19 cellular contexts compared by ENCODE assay signal in genomic region chr7:45084336-45084735, GRCh38. TPM values are rescaled to one million over a fixed set of nuclear protein-coding genes. Genes with fewer than 3 reads are reported as not detected.
DNase-seq lines count a peak whose midpoint lies in the region; ATAC-seq and TF ChIP-seq lines count a peak whose summit lies in the region.
"Had no signal": no experiment of that assay in that cellular context is flagged by ENCODE, and none has a peak within 500 bp of the region (broad histone marks: within the 10 kb centered on the region; RNA-seq: fewer than 3 reads in every experiment).

No MANE protein-coding gene starts in this region.

- ATAC-seq in SK-N-SH treated with all-trans-retinoic acid at 6 μM for 48 hours (no peak), HG02981 (IDR thresholded peaks at IDR 0.05; ENCODE audit: unreplicated experiment) (no peak), HG02763 (IDR thresholded peaks at IDR 0.05; ENCODE audit: unreplicated experiment) (no peak)
- ATAC-seq: CD8-positive, alpha-beta T cell had no signal

- no peak overlapping the region for H3K9ac ChIP-seq in SK-N-SH
- H3K9ac ChIP-seq: KMS-11 had no signal

- H3K36me3 Mint-ChIP-seq in nephron progenitor cell (ENCODE audit: low read depth), result no peaks in the 10 kb centered on the region
- H3K36me3 Mint-ChIP-seq: CD8-positive, alpha-beta T cell had no signal

- no peak overlapping the region for H3K4me2 ChIP-seq in SK-N-SH
- H3K4me2 ChIP-seq: KMS-11, PC-9 had no signal

- H3F3A ChIP-seq in SK-N-SH (replicated peaks; ENCODE audit: insufficient read depth), result peaks cover 3% of the 10 kb centered on the region

- no peaks in the 10 kb centered on the region for H3K9me3 Mint-ChIP-seq in nephron progenitor cell
- H3K9me3 Mint-ChIP-seq: CD8-positive, alpha-beta T cell had no signal

- H3K9me3 ChIP-seq in SK-N-SH, result no peaks in the 10 kb centered on the region
- H3K9me3 ChIP-seq: BE2C had no signal

- H3K27me3 Mint-ChIP-seq in nephron progenitor cell (ENCODE audit: low read depth, poor library complexity), result peaks cover 28% of the 10 kb centered on the region

- peaks cover 0 to 30% of the 10 kb centered on the region in 2 experiments; a peak in 1 of 4 replicates for H3K4me1 ChIP-seq in SK-N-SH (ENCODE audit: control insufficient read depth in 1 of 2, insufficient read depth in 2 of 2, low read depth in 1 of 2, low read length in 1 of 2)

- H3K27me3 ChIP-seq in SK-N-SH (ENCODE audit: insufficient read depth), result no peaks in the 10 kb centered on the region
- H3K27me3 ChIP-seq: BE2C had no signal

- WGBS in SK-N-SH (ENCODE audit: low lambda C conversion rate), result 92% methylated on average over 5 of the region's 5 CpGs

- H3K9me2 ChIP-seq in SK-N-SH, result no peaks in the 10 kb centered on the region

- no peak overlapping the region for H3K27ac ChIP-seq in SK-N-SH (ENCODE audit: low read depth in 2 of 2, low read length in 1 of 2)
- H3K27ac ChIP-seq in caudate nucleus (ENCODE audit: low read depth, low read length), result peak overlapping the region; percentile 99
- H3K27ac ChIP-seq in temporal lobe (ENCODE audit: low read depth, low read length), result peak overlapping the region; percentile 99
- H3K27ac ChIP-seq: 22Rv1, KMS-11, PC-9 had no signal

- TF ChIP-seq CTCF in SK-N-SH (IDR thresholded peaks at IDR 0.05), result no peak
- TF ChIP-seq CTCF in nephron progenitor cell (IDR thresholded peaks at IDR 0.05), result no peak

- TF ChIP-seq RAD21 in SK-N-SH (IDR thresholded peaks at IDR 0.05; ENCODE audit: low read length), result no peak

- H3K4me3 Mint-ChIP-seq in nephron progenitor cell, result no peak overlapping the region
- H3K4me3 Mint-ChIP-seq: CD8-positive, alpha-beta T cell had no signal

- CTCF ChIA-PET in SK-N-SH (lab: Yijun Ruan, JAX), result no interaction called here

- H3K36me3 ChIP-seq in SK-N-SH (replicated peaks in 1 of 2; ENCODE audit: control insufficient read depth in 1 of 2, insufficient read depth in 2 of 2, low read length in 1 of 2), result peaks cover 5 to 34% of the 10 kb centered on the region in 2 experiments
- H3K36me3 ChIP-seq: BE2C had no signal

- POLR2A ChIA-PET in SK-N-SH (lab: Yijun Ruan, JAX), result no interaction called here

- no peak for TF ChIP-seq EP300 in SK-N-SH (IDR thresholded peaks at IDR 0.05; ENCODE audit: borderline replicate concordance in 1 of 2, low read depth in 1 of 2, low read length in 1 of 2)

- no peak overlapping the region for H2AFZ ChIP-seq in SK-N-SH (ENCODE audit: low read depth)
- H2AFZ ChIP-seq: PC-9 had no signal

- DNase-seq in SK-N-SH (peak; percentile 7), caudate nucleus (lab: John Stamatoyannopoulos, UW) (no peak), nephron progenitor cell (no peak), NCI-H2227 (lab: John Stamatoyannopoulos, UW; ENCODE audit: unreplicated experiment) (no peak)
- DNase-seq: BE2C; CD8-positive, alpha-beta T cell; DMS79; HCEC 1CT; NCI-H1436 treated with DMSO at 0.1 percent for 48 hours; NCI-H2081; NCI-H510A; NCI-H774; PC-9 had no signal

- H3K79me2 ChIP-seq in SK-N-SH (ENCODE audit: insufficient read depth), result peaks cover 20% of the 10 kb centered on the region; the same call in 1 of the 2 replicates

- no peak overlapping the region for H3K4me3 ChIP-seq in SK-N-SH (ENCODE audit: low read depth in 2 of 2, low read length in 1 of 2)
- H3K4me3 ChIP-seq: PC-9 had no signal

- no peaks in the 10 kb centered on the region; the same call in 1 of the 2 replicates for H4K20me1 ChIP-seq in SK-N-SH (ENCODE audit: insufficient read depth)

- peak overlapping the region; percentile 36 for H3K27ac Mint-ChIP-seq in nephron progenitor cell
- H3K27ac Mint-ChIP-seq: CD8-positive, alpha-beta T cell had no signal

- H3K4me1 Mint-ChIP-seq in nephron progenitor cell, result peaks cover 7% of the 10 kb centered on the region

TF ChIP-seq in SK-N-SH, 30 proteins besides CTCF, POLR2A, EP300 and RAD21:
- TF ChIP-seq FOSL2 (IDR thresholded peaks at IDR 0.05; ENCODE audit: borderline replicate concordance, low read depth), result no peak
- TF ChIP-seq, protein P1, sequence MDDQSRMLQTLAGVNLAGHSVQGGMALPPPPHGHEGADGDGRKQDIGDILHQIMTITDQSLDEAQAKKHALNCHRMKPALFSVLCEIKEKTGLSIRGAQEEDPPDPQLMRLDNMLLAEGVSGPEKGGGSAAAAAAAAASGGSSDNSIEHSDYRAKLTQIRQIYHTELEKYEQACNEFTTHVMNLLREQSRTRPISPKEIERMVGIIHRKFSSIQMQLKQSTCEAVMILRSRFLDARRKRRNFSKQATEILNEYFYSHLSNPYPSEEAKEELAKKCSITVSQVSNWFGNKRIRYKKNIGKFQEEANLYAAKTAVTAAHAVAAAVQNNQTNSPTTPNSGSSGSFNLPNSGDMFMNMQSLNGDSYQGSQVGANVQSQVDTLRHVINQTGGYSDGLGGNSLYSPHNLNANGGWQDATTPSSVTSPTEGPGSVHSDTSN (IDR thresholded peaks at IDR 0.05), result no peak
- TF ChIP-seq ELF1 (IDR thresholded peaks at IDR 0.05), result no peak
- TF ChIP-seq, protein P2, sequence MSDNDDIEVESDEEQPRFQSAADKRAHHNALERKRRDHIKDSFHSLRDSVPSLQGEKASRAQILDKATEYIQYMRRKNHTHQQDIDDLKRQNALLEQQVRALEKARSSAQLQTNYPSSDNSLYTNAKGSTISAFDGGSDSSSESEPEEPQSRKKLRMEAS (IDR thresholded peaks at IDR 0.05; ENCODE audit: low read depth), result no peak
- TF ChIP-seq RCOR1 (IDR thresholded peaks at IDR 0.05; ENCODE audit: low read length), result no peak
- no peak for TF ChIP-seq CHD2 (IDR thresholded peaks at IDR 0.05; ENCODE audit: low read length, partially characterized antibody)
- no peak for TF ChIP-seq TAF1 (IDR thresholded peaks at IDR 0.05; ENCODE audit: borderline replicate concordance, low read depth, low read length)

TF ChIP-seq in SK-N-SH treated with all-trans-retinoic acid at 6 μM for 48 hours, 23 proteins besides CTCF, POLR2A, EP300 and RAD21:
- no peak for TF ChIP-seq POU6F1 (CRISPR knock-in tag; IDR thresholded peaks at IDR 0.05; ENCODE audit: borderline replicate concordance, low read depth)

RNA-seq across cellular contexts. Expression of gene NACAD, which starts 4.4 kb away (rescaled TPM):
- 1.5 and 2.8 TPM in 2 replicates for polyA plus RNA-seq in SK-N-SH (2012; rRNA removed)
- polyA plus RNA-seq in SK-N-SH (2012; cell fraction: cytosol; rRNA removed), result 1.1 and 1.9 TPM in 2 replicates
- 5.8 and 9.2 TPM in 2 replicates for polyA plus RNA-seq in SK-N-SH (2012; cell fraction: nucleus; rRNA removed)
- 8.9 TPM for total RNA-seq in temporal lobe

RNA-seq across cellular contexts. Expression of gene TBRG4, which starts 27.2 kb away (rescaled TPM):
- 76.2 and 89.4 TPM in 2 replicates for polyA plus RNA-seq in SK-N-SH (2012; rRNA removed)
- polyA plus RNA-seq in SK-N-SH (2012; cell fraction: cytosol; rRNA removed), result 29.3 and 48.3 TPM in 2 replicates
- polyA plus RNA-seq in SK-N-SH (2012; cell fraction: nucleus; rRNA removed), result 211 and 212 TPM in 2 replicates
- total RNA-seq in temporal lobe, result 35.9 TPM

Comparison
In these comparisons a context has a peak if more than half of its experiments do, and no peak if none do; other contexts are left out.
1. H3K27ac ChIP-seq: peak in caudate nucleus (single experiment) and temporal lobe (single experiment); none in SK-N-SH (0 of 2).